In the genomic region with DNA sequence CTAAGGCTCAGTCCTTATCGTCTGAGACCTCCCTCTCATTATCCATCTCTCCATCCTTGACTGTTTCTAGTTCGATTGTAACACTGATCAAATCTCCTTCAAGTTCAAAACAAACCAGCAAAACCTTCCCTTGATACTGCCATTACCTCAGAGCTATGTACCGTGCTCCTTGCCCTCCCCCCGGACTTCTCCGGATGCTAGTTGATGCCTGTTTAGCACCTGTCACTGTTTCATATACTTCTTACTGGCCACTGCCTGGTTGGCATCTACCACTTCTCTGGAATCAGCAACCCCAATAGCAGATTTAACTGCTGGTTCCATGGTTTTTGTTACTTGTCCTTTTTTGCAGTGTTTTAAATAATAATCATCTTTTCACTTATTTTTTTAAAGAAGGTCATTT, we compare ENCODE assay signal across 1 cellular context.
TF ChIP-seq lines count a peak whose summit lies in the region.

No MANE protein-coding gene starts in this region.

TF ChIP-seq in GM23338, 12 proteins besides CTCF, POLR2A, EP300 and RAD21 (continued from another document):
- no peak for TF ChIP-seq NANOG (IDR thresholded peaks at IDR 0.05; ENCODE audit: borderline replicate concordance)
TF ChIP-seq in GM23338: peak in this region for 0.
